Comparison of ENCODE assay signal across 19 cellular contexts in the genomic region with DNA sequence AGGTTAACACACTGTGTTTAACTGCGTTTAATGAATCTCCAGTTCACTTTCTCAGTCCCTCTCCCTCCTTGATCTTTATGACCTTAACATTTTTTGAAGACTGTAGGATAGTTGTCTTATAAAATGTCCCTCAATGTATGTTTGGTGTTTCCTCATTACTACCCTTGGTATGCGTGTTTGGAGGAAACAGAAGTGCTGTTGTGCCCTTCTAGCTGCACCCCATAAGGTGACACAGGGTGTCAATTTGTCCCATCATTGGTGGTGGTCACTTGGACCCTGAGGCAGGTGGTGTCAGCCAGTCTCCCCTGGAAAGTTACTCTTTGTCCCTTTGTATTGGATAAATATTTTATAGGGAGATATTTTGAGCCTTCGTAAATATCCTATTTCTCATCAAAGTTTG. TPM values are rescaled to one million over a fixed set of nuclear protein-coding genes. Genes with fewer than 3 reads are reported as not detected.
DNase-seq lines count a peak whose midpoint lies in the region; ATAC-seq, FAIRE-seq and TF ChIP-seq lines count a peak whose summit lies in the region.
"Had no signal": no experiment of that assay in that cellular context is flagged by ENCODE, and none has a peak within 500 bp of the region (broad histone marks: within the 10 kb centered on the region; RNA-seq: fewer than 3 reads in every experiment).

No MANE protein-coding gene starts in this region.

- FAIRE-seq in HepG2 (lab: Jason Lieb, UNC), result no peak
- FAIRE-seq: GM12892, GM18507, RCC 7860 had no signal

- no peak for TF ChIP-seq POLR2A in HepG2 (IDR thresholded peaks at IDR 0.05; ENCODE audit: insufficient read depth in 1 of 2, low read depth in 2 of 2, low read length in 2 of 2)
- TF ChIP-seq POLR2A in right lobe of liver (IDR thresholded peaks at IDR 0.05), result no peak

- H3K27ac Mint-ChIP-seq in WTC11 (peak overlapping the region; percentile 86), glutamatergic neuron (ENCODE audit: unreplicated experiment) (peak overlapping the region; percentile 3)

- H3K36me3 Mint-ChIP-seq in WTC11 (peaks cover 43% of the 10 kb centered on the region), glutamatergic neuron (ENCODE audit: unreplicated experiment) (peaks cover 5% of the 10 kb centered on the region)

- H3K4me3 ChIP-seq in HepG2 (replicated peaks in 1 of 3; ENCODE audit: insufficient read depth in 1 of 3, low read depth in 2 of 3, low read length in 3 of 3) (no peak overlapping the region), right lobe of liver (no peak overlapping the region)
- H3K4me3 ChIP-seq: GM23248 had no signal

- CTCF ChIA-PET in HepG2 (lab: Yijun Ruan, JAX; ENCODE audit: low intra/inter-chr PET ratio, low total read pairs) (no interaction called here), WTC11 (lab: Charles Lee) (no interaction called here)

- H4K20me1 ChIP-seq in HepG2 (ENCODE audit: insufficient read depth, low read length), result no peaks in the 10 kb centered on the region

- H3K27me3 ChIP-seq in HepG2 (ENCODE audit: control insufficient read depth in 1 of 2, insufficient read depth in 2 of 2, low read length in 2 of 2) (no peaks in the 10 kb centered on the region), right lobe of liver (no peaks in the 10 kb centered on the region)

- 100% methylated on average over 3 of the region's 3 CpGs for WGBS in HepG2 (ENCODE audit: low lambda C conversion rate)
- 90% methylated on average over 3 of the region's 3 CpGs for WGBS in right lobe of liver (ENCODE audit: insufficient coverage, low coverage, low lambda C conversion rate, missing lambda C conversion rate)

- intact Hi-C loops in HepG2 (cut with micrococcal nuclease; ENCODE audit: unreplicated experiment) (no loop called here), right lobe of liver (cut with DNase I) (no loop called here)

- in situ Hi-C loops in HepG2 (cut with HindIII; ENCODE audit: extremely low pct_ligation_motif_present, low pct_unique_long_range_greater_than_20kb) (no loop called here), G401 (cut with HindIII; ENCODE audit: low sequenced_read_pairs) (no loop called here)

- H3K36me3 ChIP-seq in HepG2 (replicated peaks in 1 of 2; ENCODE audit: control insufficient read depth in 1 of 2, insufficient read depth in 2 of 2, low read length in 2 of 2) (peaks cover 19 to 42% of the 10 kb centered on the region in 2 experiments), right lobe of liver (peaks cover 0 to 45% (median 23%) of the 10 kb centered on the region in 4 donors)

- POLR2A ChIA-PET in HepG2 (lab: Yijun Ruan, JAX) (no interaction called here), WTC11 (lab: Charles Lee) (no interaction called here)

- H3K9ac ChIP-seq in HepG2 (ENCODE audit: insufficient read depth, low read depth, low read length), result no peak overlapping the region
- H3K9ac ChIP-seq: GM23248 had no signal

- H2AFZ ChIP-seq in HepG2 (ENCODE audit: low read length), result no peak overlapping the region
- H2AFZ ChIP-seq: GM23248 had no signal

- BruUV-seq in HepG2 (replicated peaks; lab: Mats Ljungman, UMichigan), result no TSS peak

- no peak for DNase-seq in HepG2 (ENCODE audit: low spot score)
- DNase-seq in right lobe of liver, result no peak
- no peak for DNase-seq in WTC11 (ENCODE audit: low spot score)
- DNase-seq in glutamatergic neuron, result no peak
- no peak for DNase-seq in NCI-H1105 (lab: John Stamatoyannopoulos, UW)
- DNase-seq in G401 (ENCODE audit: low spot score), result no peak
- DNase-seq in DMS114 treated with DMSO at 0.1 percent for 48 hours (lab: John Stamatoyannopoulos, UW; ENCODE audit: unreplicated experiment), result no peak
- DNase-seq: COR-L47, GM23248, HCEC 1CT, NCI-H187, NCI-H2107, NCI-H510A, NCI-H774 had no signal

- H3K4me2 ChIP-seq in HepG2 (ENCODE audit: low read depth, low read length), result no peak overlapping the region

- peaks cover 13% of the 10 kb centered on the region for H3K4me1 Mint-ChIP-seq in WTC11
- H3K4me1 Mint-ChIP-seq in glutamatergic neuron (ENCODE audit: low read depth, unreplicated experiment), result no peaks in the 10 kb centered on the region
- H3K4me1 Mint-ChIP-seq: CD14-positive monocyte had no signal

- no peak overlapping the region for H3K4me3 Mint-ChIP-seq in WTC11
- H3K4me3 Mint-ChIP-seq in glutamatergic neuron (ENCODE audit: unreplicated experiment), result no peak overlapping the region
- H3K4me3 Mint-ChIP-seq: CD14-positive monocyte had no signal

- H3K79me2 ChIP-seq in HepG2 (ENCODE audit: insufficient read depth, low read length), result no peaks in the 10 kb centered on the region

- no peaks in the 10 kb centered on the region for H3K27me3 Mint-ChIP-seq in WTC11 (ENCODE audit: low read depth)
- H3K27me3 Mint-ChIP-seq in glutamatergic neuron (ENCODE audit: unreplicated experiment), result peaks cover 5% of the 10 kb centered on the region

- TF ChIP-seq EP300 in HepG2 (IDR thresholded peaks at IDR 0.05; ENCODE audit: low read depth in 2 of 2, low read length in 2 of 2) (no peak), HepG2 (CRISPR knock-in tag; IDR thresholded peaks at IDR 0.05; ENCODE audit: borderline replicate concordance) (no peak)

- TF ChIP-seq CTCF in HepG2 (CRISPR knock-in tag; IDR thresholded peaks at IDR 0.05), result no peak
- no peak for TF ChIP-seq CTCF in right lobe of liver (IDR thresholded peaks at IDR 0.05)
- TF ChIP-seq CTCF in WTC11 (IDR thresholded peaks at IDR 0.05), result no peak
- no peak for TF ChIP-seq CTCF in glutamatergic neuron (IDR thresholded peaks at IDR 0.05; ENCODE audit: partially characterized antibody, unreplicated experiment)

- H3K27ac ChIP-seq in HepG2 (ENCODE audit: extremely low read length, insufficient read depth, low read length), result no peak overlapping the region
- no peak overlapping the region for H3K27ac ChIP-seq in right lobe of liver
- H3K27ac ChIP-seq: GM23248 had no signal

- ATAC-seq in HepG2 (no peak), right lobe of liver (no peak), WTC11 (no peak)
- ATAC-seq: Right ventricle myocardium inferior had no signal

- no peaks in the 10 kb centered on the region for H3K9me3 ChIP-seq in HepG2 (ENCODE audit: low read length)
- no peaks in the 10 kb centered on the region for H3K9me3 ChIP-seq in right lobe of liver

- H3K4me1 ChIP-seq in HepG2 (ENCODE audit: insufficient read depth, low read length) (peaks cover 20% of the 10 kb centered on the region), right lobe of liver (peaks cover 0 to 7% (median 1%) of the 10 kb centered on the region in 4 donors)

- TF ChIP-seq RAD21 in HepG2 (CRISPR knock-in tag; IDR thresholded peaks at IDR 0.05), result no peak

- H3K9me3 Mint-ChIP-seq in WTC11, result no peaks in the 10 kb centered on the region
- peaks cover 7% of the 10 kb centered on the region for H3K9me3 Mint-ChIP-seq in glutamatergic neuron (ENCODE audit: unreplicated experiment)
- H3K9me3 Mint-ChIP-seq: CD14-positive monocyte had no signal

TF ChIP-seq in HepG2, 621 proteins besides CTCF, POLR2A, EP300 and RAD21:
- TF ChIP-seq RBM22 (optimal IDR thresholded peaks at IDR 0.05; ENCODE audit: low read length), result peak; percentile 93
- TF ChIP-seq POLR2G (IDR thresholded peaks at IDR 0.05; ENCODE audit: low read depth, low read length), result 0 out of 2 replicates have a peak, but pooled peaks have one; percentile 14
- no peak for TF ChIP-seq ZNF335 (CRISPR knock-in tag; IDR thresholded peaks at IDR 0.05)
- TF ChIP-seq, protein P1, sequence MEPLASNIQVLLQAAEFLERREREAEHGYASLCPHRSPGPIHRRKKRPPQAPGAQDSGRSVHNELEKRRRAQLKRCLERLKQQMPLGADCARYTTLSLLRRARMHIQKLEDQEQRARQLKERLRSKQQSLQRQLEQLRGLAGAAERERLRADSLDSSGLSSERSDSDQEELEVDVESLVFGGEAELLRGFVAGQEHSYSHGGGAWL (CRISPR knock-in tag; IDR thresholded peaks at IDR 0.05), result no peak

TF ChIP-seq in WTC11, 78 proteins besides CTCF, POLR2A, EP300 and RAD21 (continues in another document):
- TF ChIP-seq OVOL2 (CRISPR knock-in tag; IDR thresholded peaks at IDR 0.05; ENCODE audit: borderline replicate concordance), result no peak
- TF ChIP-seq GABPB1 (CRISPR knock-in tag; IDR thresholded peaks at IDR 0.05), result no peak
- TF ChIP-seq NR3C1 (CRISPR knock-in tag; conservative IDR thresholded peaks at IDR 0.05; ENCODE audit: low read depth), result no peak

RNA-seq across cellular contexts. Expression of a gene that starts 52.3 kb away (rescaled TPM):
- 133 and 159 TPM in 2 replicates for total RNA-seq in HepG2 (2016; rRNA removed; fragmentation: Illumina TruSeq; extraction: Trizol)
- 59.7 and 60.0 TPM in 2 replicates for total RNA-seq in HepG2 (2016; cell fraction: cytosol; rRNA removed; fragmentation: Illumina TruSeq; extraction: Trizol; ENCODE audit: low read depth)
- total RNA-seq in HepG2 (2016; cell fraction: insoluble cytoplasmic fraction; rRNA removed; fragmentation: Illumina TruSeq; extraction: Trizol), result 128 and 156 TPM in 2 replicates
- total RNA-seq in HepG2 (2016; cell fraction: membrane; rRNA removed; fragmentation: Illumina TruSeq; extraction: Trizol), result 120 and 126 TPM in 2 replicates
- total RNA-seq in HepG2 (2016; cell fraction: nucleus; rRNA removed; fragmentation: Illumina TruSeq; extraction: Trizol), result 62.9 and 65.9 TPM in 2 replicates
- polyA plus RNA-seq in HepG2 (2011; rRNA removed), result 156 and 162 TPM in 2 replicates
- 93.8 and 114 TPM in 2 replicates for polyA plus RNA-seq in HepG2 (2011; cell fraction: cytosol; rRNA removed)
- 25.3 and 25.6 TPM in 2 replicates for polyA plus RNA-seq in HepG2 (2011; cell fraction: nucleus; rRNA removed)
- polyA plus RNA-seq in HepG2 (2012), result 90.7 and 110 TPM in 2 replicates
- polyA plus RNA-seq in HepG2 (2016; cell fraction: cytosol; fragmentation: Illumina TruSeq; extraction: Trizol; ENCODE audit: low read depth), result 26.3 and 31.4 TPM in 2 replicates
- 185 and 198 TPM in 2 replicates for polyA plus RNA-seq in HepG2 (2016; cell fraction: insoluble cytoplasmic fraction; fragmentation: Illumina TruSeq; extraction: Trizol; ENCODE audit: low read depth)
- 79.8 and 80.6 TPM in 2 replicates for polyA plus RNA-seq in HepG2 (2016; cell fraction: membrane; fragmentation: Illumina TruSeq; extraction: Trizol; ENCODE audit: low read depth)
- 67.0 and 71.9 TPM in 2 replicates for polyA plus RNA-seq in HepG2 (2016; cell fraction: nucleus; fragmentation: Illumina TruSeq; extraction: Trizol; ENCODE audit: insufficient read depth, low read depth)
- 270 and 278 TPM in 2 replicates for polyA minus RNA-seq in HepG2 (2011; rRNA and poly(A)+ RNA removed; ENCODE audit: low replicate concordance)
- polyA minus RNA-seq in HepG2 (2011; cell fraction: cytosol; rRNA and poly(A)+ RNA removed), result 139 and 149 TPM in 2 replicates
- polyA minus RNA-seq in HepG2 (2011; cell fraction: nucleus; rRNA and poly(A)+ RNA removed), result 85.5 and 87.8 TPM in 2 replicates
- 100 to 1,000 TPM in 2 of 6 experiments, 10 to 100 TPM in 4; 86.9 to 110 (median 99.1) TPM for total RNA-seq in right lobe of liver
- 150 to 180 TPM (median 160 TPM) in 3 replicates for total RNA-seq in WTC11 (2021)
- 145 TPM for total RNA-seq in glutamatergic neuron (ENCODE audit: unreplicated experiment)
- total RNA-seq in G401 (2014; rRNA removed; shearing (Covaris generic)), result 129 and 208 TPM in 2 replicates
